ENCODE assay signal across 8 cellular contexts in the genomic region with DNA sequence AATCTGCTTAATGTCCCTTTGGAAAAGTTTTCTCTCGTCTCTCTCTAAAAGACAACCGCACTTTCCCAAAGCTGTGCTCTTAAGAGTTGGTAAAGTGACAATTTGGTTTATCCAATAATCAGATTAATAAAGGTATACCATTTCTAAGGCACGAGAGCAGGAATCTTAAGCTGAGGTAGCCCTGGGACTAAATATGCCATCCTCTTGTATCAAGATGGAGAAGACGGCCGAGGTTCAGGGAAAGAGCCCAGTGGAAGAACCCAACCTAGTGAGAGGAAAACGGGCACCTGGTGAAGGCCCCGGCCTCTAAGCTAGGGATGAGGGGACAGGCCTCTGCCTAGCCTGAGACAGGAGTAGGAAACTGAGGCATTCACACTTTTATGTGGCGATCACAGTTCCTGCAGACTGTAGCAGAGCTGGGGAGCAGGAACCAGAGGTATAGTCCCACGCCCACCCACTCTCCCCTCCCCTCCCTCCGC. TPM values are rescaled to one million over a fixed set of nuclear protein-coding genes. Genes with fewer than 3 reads are reported as not detected.
DNase-seq lines count a peak whose midpoint lies in the region; ATAC-seq and TF ChIP-seq lines count a peak whose summit lies in the region.

No MANE protein-coding gene starts in this region.

- H3K9me3 ChIP-seq in NT2/D1 (ENCODE audit: insufficient read depth, low read length): no peaks in the 10 kb centered on the region
- no peaks in the 10 kb centered on the region for H3K9me3 ChIP-seq in parathyroid adenoma (ENCODE audit: control insufficient read depth, low read length)

- H3K4me3 Mint-ChIP-seq in endothelial cell (ENCODE audit: unreplicated experiment): peak overlapping the region; percentile 84

- H3K27me3 Mint-ChIP-seq in endothelial cell (ENCODE audit: unreplicated experiment): no peaks in the 10 kb centered on the region

- H3K27ac Mint-ChIP-seq in endothelial cell (ENCODE audit: unreplicated experiment): no peak overlapping the region

- H3K27me3 ChIP-seq in GM06990 (replicated peaks; ENCODE audit: control insufficient read depth, insufficient read depth, low read length): no peaks in the 10 kb centered on the region
- peaks cover 6% of the 10 kb centered on the region for H3K27me3 ChIP-seq in NT2/D1 (ENCODE audit: insufficient read depth, insufficient read length)
- H3K27me3 ChIP-seq in parathyroid adenoma (ENCODE audit: control insufficient read depth, insufficient read depth, low read length): no peaks in the 10 kb centered on the region

- H3K4me2 ChIP-seq in parathyroid adenoma (ENCODE audit: low read length): peak overlapping the region; percentile 58

- H3K36me3 Mint-ChIP-seq in endothelial cell (ENCODE audit: low read depth, unreplicated experiment): no peaks in the 10 kb centered on the region

- no peak for DNase-seq in GM06990 (ENCODE audit: extremely low read depth, insufficient read length)
- DNase-seq in NT2/D1 (ENCODE audit: low read depth, low spot score): no peak
- no peak for DNase-seq in endothelial cell (ENCODE audit: low spot score)
- no peak for DNase-seq in NCI-H187 treated with DMSO at 0.1 percent for 48 hours (lab: John Stamatoyannopoulos, UW)
- no peak for DNase-seq in iPS-NIHi11 (ENCODE audit: low spot score)
- DNase-seq in GF-D8 (lab: John Stamatoyannopoulos, UW): no peak

- peaks cover 18% of the 10 kb centered on the region for H3K79me2 ChIP-seq in parathyroid adenoma

- TF ChIP-seq CTCF in GM06990 (IDR thresholded peaks at IDR 0.05; ENCODE audit: insufficient read depth, low read length, poor library complexity, severe bottlenecking) (no peak), endothelial cell (IDR thresholded peaks at IDR 0.05; ENCODE audit: unreplicated experiment) (no peak), parathyroid adenoma (IDR thresholded peaks at IDR 0.05) (no peak)

- H3K4me3 ChIP-seq in GM06990 (replicated peaks; ENCODE audit: low read depth, low read length) (peak overlapping the region; percentile 71), NT2/D1 (ENCODE audit: insufficient read length, low read depth) (peak overlapping the region; percentile 100), parathyroid adenoma (ENCODE audit: low read depth, low read length) (peak overlapping the region; percentile 99)

- H3K4me1 ChIP-seq in NT2/D1 (ENCODE audit: insufficient read depth, insufficient read length): no peaks in the 10 kb centered on the region
- H3K4me1 ChIP-seq in parathyroid adenoma: no peaks in the 10 kb centered on the region

- peaks cover 13% of the 10 kb centered on the region for H3K4me1 Mint-ChIP-seq in endothelial cell (ENCODE audit: unreplicated experiment)

- peak overlapping the region; percentile 44 for H3K9ac ChIP-seq in NT2/D1 (ENCODE audit: insufficient read length, low read depth)
- H3K9ac ChIP-seq in parathyroid adenoma: no peak overlapping the region

- no peaks in the 10 kb centered on the region for H3K9me3 Mint-ChIP-seq in endothelial cell (ENCODE audit: unreplicated experiment)

- no peaks in the 10 kb centered on the region for H3K36me3 ChIP-seq in GM06990 (ENCODE audit: control insufficient read depth, insufficient read depth, low read length)
- peaks cover 18% of the 10 kb centered on the region for H3K36me3 ChIP-seq in NT2/D1 (ENCODE audit: insufficient read depth, insufficient read length, low read length)
- no peaks in the 10 kb centered on the region for H3K36me3 ChIP-seq in parathyroid adenoma (ENCODE audit: control insufficient read depth, insufficient read depth, low read length)

- H3K27ac ChIP-seq in parathyroid adenoma: peak overlapping the region; percentile 89

- H2AFZ ChIP-seq in parathyroid adenoma: peak overlapping the region; percentile 74

- ATAC-seq in GM19397 (IDR thresholded peaks at IDR 0.05; ENCODE audit: unreplicated experiment): no peak

RNA-seq across cellular contexts. Expression of a gene that starts 0.3 kb away (rescaled TPM):
- 125 TPM for total RNA-seq in endothelial cell (ENCODE audit: unreplicated experiment)

RNA-seq across cellular contexts. Expression of a gene that starts 36.0 kb away (rescaled TPM):
- 1.6 TPM for total RNA-seq in endothelial cell (ENCODE audit: unreplicated experiment)
